ENCODE assay signal across 27 cellular contexts in genomic region chr20:14445902-14446301, GRCh38.
"Had no signal": no experiment of that assay in that cellular context is flagged by ENCODE, and none has a peak within 500 bp of the region (broad histone marks: within the 10 kb centered on the region; RNA-seq: fewer than 3 reads in every experiment).

No MANE protein-coding gene starts in this region.

- H3K4me1 Mint-ChIP-seq: activated B cell treated with CpG ODN at 0.5 μM for 24 hours; activated CD4-positive, alpha-beta T cell treated with anti-CD3 and anti-CD28 coated beads, Interleukin-2, amount 10 ng/mL, durations not matched to agents 24 days and 14 days; activated CD8-positive, alpha-beta memory T cell treated with anti-CD3 and anti-CD28 coated beads, Interleukin-2, amount 10 ng/mL, durations not matched to agents 7 days and 5 days; activated naive CD8-positive, alpha-beta T cell treated with anti-CD3 and anti-CD28 coated beads, Interleukin-2, amount 50 U/mL, for 24 hours; T-helper 17 cell had no signal

- H3K4me3 Mint-ChIP-seq: activated B cell treated with CpG ODN at 0.5 μM for 24 hours; activated CD4-positive, alpha-beta T cell treated with anti-CD3 and anti-CD28 coated beads, Interleukin-2, amount 10 ng/mL, durations not matched to agents 24 days and 14 days; activated CD8-positive, alpha-beta memory T cell treated with anti-CD3 and anti-CD28 coated beads, Interleukin-2, amount 10 ng/mL, durations not matched to agents 7 days and 5 days; activated naive CD8-positive, alpha-beta T cell treated with anti-CD3 and anti-CD28 coated beads, Interleukin-2, amount 50 U/mL, for 24 hours; activated T-cell treated with anti-CD3 and anti-CD28 coated beads, Interleukin-2, amount 50 U/mL, for 24 hours; activated T-helper 1 cell treated with anti-CD3 and anti-CD28 coated beads, Interleukin-12 subunit alpha, Interleukin-12 subunit beta, Interleukin-2, Interleukin-4 antibody, amounts not matched to agents 30 ng/mL and 10 ng/mL and 1 ng/mL, durations not matched to agents 14 hours and 24 hours and 36 hours; brain; T-helper 17 cell had no signal

- H3K9me3 Mint-ChIP-seq: activated B cell treated with CpG ODN at 0.5 μM for 24 hours, brain had no signal

- H3K27ac Mint-ChIP-seq: activated B cell treated with CpG ODN at 0.5 μM for 24 hours; activated CD4-positive, alpha-beta T cell treated with anti-CD3 and anti-CD28 coated beads, Interleukin-2, amount 10 ng/mL, durations not matched to agents 24 days and 14 days; activated CD8-positive, alpha-beta memory T cell treated with anti-CD3 and anti-CD28 coated beads, Interleukin-2, amount 10 ng/mL, durations not matched to agents 7 days and 5 days; activated naive CD4-positive, alpha-beta T cell treated with anti-CD3 and anti-CD28 coated beads, Interleukin-2, amount 50 U/mL, for 72 hours; activated naive CD8-positive, alpha-beta T cell treated with anti-CD3 and anti-CD28 coated beads, Interleukin-2, amount 50 U/mL, for 24 hours; activated T-cell treated with anti-CD3 and anti-CD28 coated beads, Interleukin-2, amount 50 U/mL, for 24 hours; activated T-helper 1 cell treated with anti-CD3 and anti-CD28 coated beads, Interleukin-12 subunit alpha, Interleukin-12 subunit beta, Interleukin-2, Interleukin-4 antibody, amounts not matched to agents 30 ng/mL and 10 ng/mL and 1 ng/mL, durations not matched to agents 14 hours and 24 hours and 36 hours; brain; T-helper 17 cell had no signal

- H3K4me3 ChIP-seq: ascending aorta had no signal

- H3K27me3 Mint-ChIP-seq: activated B cell treated with CpG ODN at 0.5 μM for 24 hours; activated CD4-positive, alpha-beta T cell treated with anti-CD3 and anti-CD28 coated beads, Interleukin-2, amount 10 ng/mL, durations not matched to agents 24 days and 14 days; activated CD8-positive, alpha-beta memory T cell treated with anti-CD3 and anti-CD28 coated beads, Interleukin-2, amount 10 ng/mL, durations not matched to agents 7 days and 5 days; activated naive CD8-positive, alpha-beta T cell treated with anti-CD3 and anti-CD28 coated beads, Interleukin-2, amount 50 U/mL, for 24 hours; activated T-cell treated with anti-CD3 and anti-CD28 coated beads, Interleukin-2, amount 50 U/mL, for 24 hours; T-helper 17 cell had no signal

- H3K9me3 ChIP-seq: ascending aorta had no signal

- H3K4me1 ChIP-seq: ascending aorta had no signal

- H3K36me3 ChIP-seq: ascending aorta had no signal

- H3K36me3 Mint-ChIP-seq: activated CD8-positive, alpha-beta memory T cell treated with anti-CD3 and anti-CD28 coated beads, Interleukin-2, amount 10 ng/mL, durations not matched to agents 7 days and 5 days; brain had no signal

- H3K27ac ChIP-seq: ascending aorta had no signal

- H3K27me3 ChIP-seq: ascending aorta had no signal

- ATAC-seq: activated CD8-positive, alpha-beta memory T cell treated with anti-CD3 and anti-CD28 coated beads, Interleukin-2, amount 10 ng/mL, durations not matched to agents 7 days and 5 days; activated naive CD4-positive, alpha-beta T cell treated with anti-CD3 and anti-CD28 coated beads, Interleukin-2, amount 50 U/mL, for 72 hours; activated naive CD8-positive, alpha-beta T cell treated with anti-CD3 and anti-CD28 coated beads, Interleukin-2, amount 50 U/mL, for 24 hours; T-helper 17 cell had no signal

- DNase-seq: activated B cell treated with CpG ODN at 0.5 μM for 24 hours; activated CD4-positive, alpha-beta T cell treated with anti-CD3 and anti-CD28 coated beads for 1 hour; activated CD4-positive, alpha-beta T cell treated with anti-CD3 and anti-CD28 coated beads, Interleukin-2, amount 10 ng/mL, durations not matched to agents 24 days and 14 days; activated CD4-positive, alpha-beta T cell treated with anti-CD3 and anti-CD28 coated beads, Interleukin-2, amount 50 U/mL, for 48 hours; activated CD8-positive, alpha-beta memory T cell treated with anti-CD3 and anti-CD28 coated beads, Interleukin-2, amount 10 ng/mL, durations not matched to agents 7 days and 5 days; activated effector memory CD4-positive, alpha-beta T cell treated with anti-CD3 and anti-CD28 coated beads, Interleukin-2, amount 50 U/mL, for 16 hours; activated naive CD4-positive, alpha-beta T cell treated with Interleukin-2 at 50 U/mL for 16 hours; activated naive CD8-positive, alpha-beta T cell treated with anti-CD3 and anti-CD28 coated beads, Interleukin-2, amount 50 U/mL, for 24 hours; activated T-cell treated with anti-CD3 and anti-CD28 coated beads, Interleukin-2, amount 50 U/mL, for 24 hours; amniotic stem cell; Karpas-422; MM.1S; NCI-H1105; NCI-H1436; NCI-H1694 treated with DMSO at 0.1 percent for 48 hours; NCI-H2029 treated with DMSO at 0.1 percent for 48 hours; NCI-H510A treated with DMSO at 0.1 percent for 48 hours; NCI-H69; NK-92 treated with Interleukin-12 subunit alpha and Interleukin-12 subunit beta, amount 100 ng/mL, for 24 hours; SHP77 treated with DMSO at 0.1 percent for 48 hours; T-helper 17 cell; T-helper 9 cell had no signal

- FAIRE-seq: RCC 7860 had no signal
